In genomic region chr22:30283342-30283741, GRCh38 we compare ENCODE assay signal across 19 cellular contexts. TPM values are rescaled to one million over a fixed set of nuclear protein-coding genes. Genes with fewer than 3 reads are reported as not detected.
DNase-seq lines count a peak whose midpoint lies in the region; ATAC-seq, FAIRE-seq and TF ChIP-seq lines count a peak whose summit lies in the region.
"Had no signal": no experiment of that assay in that cellular context is flagged by ENCODE, and none has a peak within 500 bp of the region (broad histone marks: within the 10 kb centered on the region; RNA-seq: fewer than 3 reads in every experiment).

No MANE protein-coding gene starts in this region.

- peak overlapping the region in 6 of 10 experiments; percentile 7 to 62 (median 54); a peak in 9 of 20 replicates for H3K4me3 ChIP-seq in BLaER1 treated with 17β-estradiol and CSF1 and Interleukin-3, amounts not matched to agents 10 nM and 100 nM

- intact Hi-C loops in dendritic cell treated with granulocyte-macrophage colony-stimulating factor and Interleukin-4, amounts not matched to agents 40 ng/mL and 50 ng/mL, for 4 days (cut with micrococcal nuclease), result loop anchor here (10.0 kb wide), 1 partner anchor 169 kb away; no protein-coding TSS in a partner anchor

- no peaks in the 10 kb centered on the region for H3K27me3 Mint-ChIP-seq in activated CD4-positive, alpha-beta T cell treated with anti-CD3 and anti-CD28 coated beads, Interleukin-2, amount 10 ng/mL, durations not matched to agents 7 days and 5 days
- H3K27me3 Mint-ChIP-seq in dendritic cell treated with granulocyte-macrophage colony-stimulating factor and Interleukin-4, amounts not matched to agents 40 ng/mL and 50 ng/mL, for 4 days, result peaks cover 2% of the 10 kb centered on the region
- H3K27me3 Mint-ChIP-seq in effector memory CD8-positive, alpha-beta T cell, result peaks cover under 1 to 17% of the 10 kb centered on the region in 2 donors

- peak overlapping the region; percentile 74 to 94 (median 90) for H3K27ac ChIP-seq in BLaER1 treated with 17β-estradiol and CSF1 and Interleukin-3, amounts not matched to agents 10 nM and 100 nM
- H3K27ac ChIP-seq in RWPE1, result peak overlapping the region; percentile 15; the same call in 1 of the 2 replicates

- H3K4me3 Mint-ChIP-seq in activated CD4-positive, alpha-beta T cell treated with anti-CD3 and anti-CD28 coated beads, Interleukin-2, amount 10 ng/mL, durations not matched to agents 7 days and 5 days, result peak overlapping the region; percentile 64
- no peak overlapping the region for H3K4me3 Mint-ChIP-seq in dendritic cell treated with granulocyte-macrophage colony-stimulating factor and Interleukin-4, amounts not matched to agents 40 ng/mL and 50 ng/mL, for 4 days
- H3K4me3 Mint-ChIP-seq in effector memory CD8-positive, alpha-beta T cell, result peak overlapping the region in 1 of 2 donors; percentile 19

- H3K36me3 Mint-ChIP-seq in activated CD4-positive, alpha-beta T cell treated with anti-CD3 and anti-CD28 coated beads, Interleukin-2, amount 10 ng/mL, durations not matched to agents 7 days and 5 days (ENCODE audit: low read depth), result peaks cover 14% of the 10 kb centered on the region
- peaks cover 19% of the 10 kb centered on the region for H3K36me3 Mint-ChIP-seq in dendritic cell treated with granulocyte-macrophage colony-stimulating factor and Interleukin-4, amounts not matched to agents 40 ng/mL and 50 ng/mL, for 4 days (ENCODE audit: low read depth)
- peaks cover 6% of the 10 kb centered on the region for H3K36me3 Mint-ChIP-seq in effector memory CD8-positive, alpha-beta T cell (ENCODE audit: insufficient read depth)

- 0 out of 22 replicates have a peak, but pooled peaks cover 0 to 7% (median 0%) of the 10 kb centered on the region in 11 experiments for H4K20me1 ChIP-seq in BLaER1 treated with 17β-estradiol and CSF1 and Interleukin-3, amounts not matched to agents 10 nM and 100 nM

- peaks cover 0 to 11% (median 0%) of the 10 kb centered on the region in 11 experiments; a peak in 1 of 22 replicates for H3K36me3 ChIP-seq in BLaER1 treated with 17β-estradiol and CSF1 and Interleukin-3, amounts not matched to agents 10 nM and 100 nM

- no peak for DNase-seq in activated CD4-positive, alpha-beta T cell treated with anti-CD3 and anti-CD28 coated beads, Interleukin-2, amount 10 ng/mL, durations not matched to agents 7 days and 5 days
- no peak for DNase-seq in activated CD4-positive, alpha-beta T cell treated with anti-CD3 and anti-CD28 coated beads, Interleukin-2, amount 50 U/mL, for 48 hours
- DNase-seq in RWPE1 (ENCODE audit: low spot score), result no peak
- no peak for DNase-seq in frontal cortex (ENCODE audit: low spot score in 2 of 2)
- DNase-seq in effector memory CD8-positive, alpha-beta T cell, result no peak
- no peak for DNase-seq in NCI-H748 (lab: John Stamatoyannopoulos, UW; ENCODE audit: unreplicated experiment)
- DNase-seq: KG1, NCI-H1092, NCI-H146, NCI-H2081, NCI-H510A treated with DMSO at 0.1 percent for 48 hours, Right ventricle myocardium superior had no signal

- CTCF ChIA-PET in activated CD4-positive, alpha-beta T cell treated with anti-CD3 and anti-CD28 coated beads, Interleukin-2, amount 10 ng/mL, durations not matched to agents 7 days and 5 days (lab: Charles Lee), result interaction anchor here (0.6 to 1.6 kb wide), 7 partner anchors 15 to 141 kb away, joined by 3 to 5 read pairs (median 3); no protein-coding TSS in a partner anchor
- CTCF ChIA-PET in RWPE1 (lab: Yijun Ruan, JAX), result interaction anchor here (0.8 kb wide), 1 partner anchor 27 kb away, joined by 3 read pairs; no protein-coding TSS in a partner anchor

- peak overlapping the region; percentile 71 to 78 (median 76) for H3K9ac ChIP-seq in BLaER1 treated with 17β-estradiol and CSF1 and Interleukin-3, amounts not matched to agents 10 nM and 100 nM

- peaks cover 49 to 99% (median 87%) of the 10 kb centered on the region in 10 experiments for H3K4me1 ChIP-seq in BLaER1 treated with 17β-estradiol and CSF1 and Interleukin-3, amounts not matched to agents 10 nM and 100 nM

- POLR2A ChIA-PET in activated CD4-positive, alpha-beta T cell treated with anti-CD3 and anti-CD28 coated beads, Interleukin-2, amount 10 ng/mL, durations not matched to agents 7 days and 5 days (lab: Charles Lee), result interaction anchor here (0.7 to 1.4 kb wide), 2 partner anchors 17 to 29 kb away, joined by 3 read pairs; partner anchors contain the start of gene OSM
- POLR2A ChIA-PET in RWPE1 (lab: Yijun Ruan, JAX; ENCODE audit: low non-redundant PET), result no interaction called here

- no peaks in the 10 kb centered on the region for H3K9me3 Mint-ChIP-seq in activated CD4-positive, alpha-beta T cell treated with anti-CD3 and anti-CD28 coated beads, Interleukin-2, amount 10 ng/mL, durations not matched to agents 7 days and 5 days
- no peaks in the 10 kb centered on the region for H3K9me3 Mint-ChIP-seq in dendritic cell treated with granulocyte-macrophage colony-stimulating factor and Interleukin-4, amounts not matched to agents 40 ng/mL and 50 ng/mL, for 4 days
- no peaks in the 10 kb centered on the region for H3K9me3 Mint-ChIP-seq in effector memory CD8-positive, alpha-beta T cell

- TF ChIP-seq CTCF in RWPE1 (conservative IDR thresholded peaks at IDR 0.05; ENCODE audit: low read depth), result no peak

- peaks cover 77% of the 10 kb centered on the region for H3K4me1 Mint-ChIP-seq in activated CD4-positive, alpha-beta T cell treated with anti-CD3 and anti-CD28 coated beads, Interleukin-2, amount 10 ng/mL, durations not matched to agents 7 days and 5 days
- H3K4me1 Mint-ChIP-seq in dendritic cell treated with granulocyte-macrophage colony-stimulating factor and Interleukin-4, amounts not matched to agents 40 ng/mL and 50 ng/mL, for 4 days (ENCODE audit: low read depth), result peaks cover 97% of the 10 kb centered on the region
- H3K4me1 Mint-ChIP-seq in effector memory CD8-positive, alpha-beta T cell (ENCODE audit: low read depth in 2 of 2), result peaks cover 11 to 29% of the 10 kb centered on the region in 2 donors

- H3K4me2 ChIP-seq in BLaER1 treated with 17β-estradiol and CSF1 and Interleukin-3, amounts not matched to agents 10 nM and 100 nM, result peak overlapping the region; percentile 85 to 100 (median 97)

- no peaks in the 10 kb centered on the region for H3K9me3 ChIP-seq in BLaER1 treated with 17β-estradiol and CSF1 and Interleukin-3, amounts not matched to agents 10 nM and 100 nM (replicated peaks in 1 of 11)

- FAIRE-seq in frontal cortex (lab: Jason Lieb, UNC), result no peak
- FAIRE-seq: A204.1, GM12891, GM18507, H1 had no signal

- ATAC-seq in effector memory CD8-positive, alpha-beta T cell (replicated peaks), result no peak

- no peaks in the 10 kb centered on the region for H3K27me3 ChIP-seq in BLaER1 treated with 17β-estradiol and CSF1 and Interleukin-3, amounts not matched to agents 10 nM and 100 nM

- peak overlapping the region; percentile 85 for H3K27ac Mint-ChIP-seq in activated CD4-positive, alpha-beta T cell treated with anti-CD3 and anti-CD28 coated beads, Interleukin-2, amount 10 ng/mL, durations not matched to agents 7 days and 5 days
- H3K27ac Mint-ChIP-seq in dendritic cell treated with granulocyte-macrophage colony-stimulating factor and Interleukin-4, amounts not matched to agents 40 ng/mL and 50 ng/mL, for 4 days, result peak overlapping the region; percentile 74
- peak overlapping the region in 1 of 2 donors; percentile 23 for H3K27ac Mint-ChIP-seq in effector memory CD8-positive, alpha-beta T cell

RNA-seq across cellular contexts. Expression of gene CASTOR1, which starts 6.0 kb away (rescaled TPM):
- 10 to 100 TPM; 16.7 to 20.0 TPM for total RNA-seq in activated CD4-positive, alpha-beta T cell treated with anti-CD3 and anti-CD28 coated beads, Interleukin-2, amount 10 ng/mL, durations not matched to agents 7 days and 5 days
- 2.4 TPM for total RNA-seq in frontal cortex

RNA-seq across cellular contexts. Expression of gene OSM, which starts 16.7 kb away (rescaled TPM):
- total RNA-seq in activated CD4-positive, alpha-beta T cell treated with anti-CD3 and anti-CD28 coated beads, Interleukin-2, amount 10 ng/mL, durations not matched to agents 7 days and 5 days, result 10 to 100 TPM; 74.7 to 80.5 TPM
- total RNA-seq in frontal cortex, result 0.41 TPM
- total RNA-seq: H1, MCF 10A had no signal

RNA-seq across cellular contexts. Expression of gene LIF, which starts 36.8 kb away (rescaled TPM):
- total RNA-seq in activated CD4-positive, alpha-beta T cell treated with anti-CD3 and anti-CD28 coated beads, Interleukin-2, amount 10 ng/mL, durations not matched to agents 7 days and 5 days, result 100 to 1,000 TPM; 102 to 103 TPM
- total RNA-seq in frontal cortex, result not detected

RNA-seq across cellular contexts. Expression of gene TBC1D10A, which starts 43.4 kb away (rescaled TPM):
- total RNA-seq in activated CD4-positive, alpha-beta T cell treated with anti-CD3 and anti-CD28 coated beads, Interleukin-2, amount 10 ng/mL, durations not matched to agents 7 days and 5 days, result 10 to 100 TPM; 45.5 to 47.6 TPM
- 10.6 TPM for total RNA-seq in frontal cortex

Comparison
In these comparisons a context has a peak if more than half of its experiments do, and no peak if none do; other contexts are left out.
1. RNA of gene OSM, which starts 16.7 kb away (total RNA-seq): 74.7 to 80.5 TPM in activated CD4-positive, alpha-beta T cell treated with anti-CD3 and anti-CD28 coated beads, Interleukin-2, amount 10 ng/mL, durations not matched to agents 7 days and 5 days; 0.41 TPM in frontal cortex (single experiment); every median in the first group is over 10 times any median in the second.
2. RNA of gene LIF, which starts 36.8 kb away (total RNA-seq): 102 to 103 TPM in activated CD4-positive, alpha-beta T cell treated with anti-CD3 and anti-CD28 coated beads, Interleukin-2, amount 10 ng/mL, durations not matched to agents 7 days and 5 days; not detected in frontal cortex (single experiment); every median in the first group is over 100 times any median in the second.